In genomic region chr1:62746086-62746808, GRCh38 we compare ENCODE assay signal across 8 cellular contexts. TPM values are rescaled to one million over a fixed set of nuclear protein-coding genes. Genes with fewer than 3 reads are reported as not detected.
DNase-seq lines count a peak whose midpoint lies in the region; ATAC-seq and TF ChIP-seq lines count a peak whose summit lies in the region.

No MANE protein-coding gene starts in this region.

- H3K4me3 ChIP-seq in HCT116 (replicated peaks in 1 of 2; ENCODE audit: low read depth in 1 of 2, low read length in 2 of 2) (peak overlapping the region; percentile 13 to 20; a peak in 2 of 4 replicates), lung (no peak overlapping the region)

- CTCF ChIA-PET in HCT116 (lab: Charles Lee): interaction anchor here (0.6 to 3.7 kb wide), 11 partner anchors 10 to 614 kb away, joined by 3 to 43 read pairs (median 4); no protein-coding TSS in a partner anchor

- no peaks in the 10 kb centered on the region; a peak in 1 of 4 replicates for H3K4me1 ChIP-seq in HCT116 (ENCODE audit: control insufficient read depth in 1 of 2, insufficient read depth in 2 of 2, low read length in 2 of 2)
- no peaks in the 10 kb centered on the region for H3K4me1 ChIP-seq in lung (ENCODE audit: control insufficient read depth in 2 of 2, insufficient read depth in 2 of 2, low read length in 2 of 2)

- WGBS in lung, 2 donors: 61 to 66% methylated on average over 12 of the region's 12 CpGs

- H3K9me3 ChIP-seq in HCT116 (ENCODE audit: control insufficient read depth in 1 of 2, insufficient read depth in 1 of 2, low read depth in 1 of 2, low read length in 2 of 2) (no peaks in the 10 kb centered on the region), lung (ENCODE audit: control insufficient read depth in 2 of 2, insufficient read depth in 1 of 2, low read length in 1 of 2) (peaks cover 0 to 5% of the 10 kb centered on the region in 2 donors)

- no TSS peak for BruUV-seq in HCT116 (replicated peaks; lab: Mats Ljungman, UMichigan)

- peak; percentile 71 for ATAC-seq in HCT116
- no peak for ATAC-seq in lung (ENCODE audit: insufficient read depth, low FRiP score)
- no peak for ATAC-seq in HG03139 (IDR thresholded peaks at IDR 0.05; ENCODE audit: unreplicated experiment)

- H3K27ac ChIP-seq in HCT116 (ENCODE audit: low read depth, low read length) (no peak overlapping the region), lung (ENCODE audit: low read depth in 1 of 2, low read length in 1 of 2) (no peak overlapping the region)

- POLR2A ChIA-PET in HCT116 (lab: Charles Lee): interaction anchor here (1.0 kb wide), 1 partner anchor 238 kb away, joined by 3 read pairs; no protein-coding TSS in a partner anchor

- H3K27me3 ChIP-seq in HCT116 (ENCODE audit: insufficient read depth, low read length) (no peaks in the 10 kb centered on the region), lung (ENCODE audit: control insufficient read depth, insufficient read depth) (no peaks in the 10 kb centered on the region)

- peak overlapping the region; percentile 57 for H3K4me2 ChIP-seq in HCT116 (ENCODE audit: low read length)

- DNase-seq in CD1c-positive myeloid dendritic cell (ENCODE audit: extremely low spot score) (peak; percentile 67), HCT116 (ENCODE audit: low read depth, low spot score) (peak; percentile 31), NCI-H748 treated with DMSO at 0.1 percent for 48 hours (lab: John Stamatoyannopoulos, UW) (peak; percentile 44), cerebellum (ENCODE audit: low spot score) (peak; percentile 51), lung (ENCODE audit: low spot score) (no peak), activated T-cell treated with anti-CD3 and anti-CD28 coated beads for 4 hours (no peak)
- no peak for DNase-seq in stimulated activated CD4-positive, alpha-beta T cell treated with anti-CD3 and anti-CD28 coated beads, Interleukin-4, amount 100 ng/mL, for 1 hour

- H4K20me1 ChIP-seq in HCT116 (ENCODE audit: insufficient read depth): no peaks in the 10 kb centered on the region

- TF ChIP-seq CTCF in HCT116 (IDR thresholded peaks at IDR 0.05 in 2 of 3, conservative IDR thresholded peaks at IDR 0.05 in 1 of 3; ENCODE audit: borderline replicate concordance in 1 of 3, insufficient read depth in 1 of 3, low read depth in 2 of 3, low read length in 2 of 3) (peak; percentile 35 to 76 (median 72); a peak in 5 of 6 replicates), lung (IDR thresholded peaks at IDR 0.05; ENCODE audit: control extremely low read depth, extremely low read depth) (peak; percentile 45)

- H3K36me3 ChIP-seq in HCT116 (ENCODE audit: control insufficient read depth in 1 of 2, insufficient read depth in 2 of 2, low read length in 2 of 2) (no peaks in the 10 kb centered on the region), lung (ENCODE audit: control insufficient read depth in 2 of 2, insufficient read depth in 2 of 2, low read length in 2 of 2) (no peaks in the 10 kb centered on the region)

- 0 out of 2 replicates have a peak overlapping the region, but pooled peaks have one; percentile 26 for H3K9ac ChIP-seq in HCT116 (ENCODE audit: low read length)

- no peak for TF ChIP-seq POLR2A in HCT116 (IDR thresholded peaks at IDR 0.05; ENCODE audit: borderline replicate concordance, extremely low read depth, insufficient read depth, insufficient read length)

- intact Hi-C loops in HCT116 (cut with micrococcal nuclease): loop anchor here (1.0 to 5.0 kb wide), 5 partner anchors 238 to 663 kb away; partner anchors contain the start of gene USP1

- H3K9me2 ChIP-seq in HCT116 (ENCODE audit: insufficient read depth): no peaks in the 10 kb centered on the region

- H3K79me2 ChIP-seq in HCT116 (ENCODE audit: insufficient read depth, low read length): no peaks in the 10 kb centered on the region

- H2AFZ ChIP-seq in HCT116 (ENCODE audit: low read depth, low read length, poor library complexity, severe bottlenecking): peak overlapping the region; percentile 79

- RAD21 ChIA-PET in HCT116 (lab: Charles Lee; ENCODE audit: low non-redundant PET in 1 of 2, low total read pairs in 2 of 2, uncharacterized antibody in 2 of 2, unreplicated experiment in 2 of 2): interaction anchor here (0.7 to 1.4 kb wide), 2 partner anchors 238 to 571 kb away, joined by 4 to 9 read pairs; no protein-coding TSS in a partner anchor

- peak; percentile 88 for TF ChIP-seq RAD21 in HCT116 (IDR thresholded peaks at IDR 0.05; ENCODE audit: low read depth)

TF ChIP-seq in HCT116, 20 proteins besides CTCF, POLR2A, EP300 and RAD21:
- TF ChIP-seq SRF (IDR thresholded peaks at IDR 0.05; ENCODE audit: low read depth) (no peak), REST (IDR thresholded peaks at IDR 0.05; ENCODE audit: low read depth) (no peak), MAX (IDR thresholded peaks at IDR 0.05) (no peak), SIN3A (IDR thresholded peaks at IDR 0.05; ENCODE audit: low read depth) (no peak), POLR2AphosphoS5 (IDR thresholded peaks at IDR 0.05; ENCODE audit: low read depth, low read length) (no peak), EZH2phosphoT487 (IDR thresholded peaks at IDR 0.05; ENCODE audit: borderline replicate concordance) (no peak), FOSL1 (IDR thresholded peaks at IDR 0.05; ENCODE audit: low read depth) (no peak), EGR1 (IDR thresholded peaks at IDR 0.05; ENCODE audit: low read depth) (no peak), ZNF274 (IDR thresholded peaks at IDR 0.05; ENCODE audit: low read depth, low read length) (no peak), ZBTB33 (IDR thresholded peaks at IDR 0.05; ENCODE audit: extremely low read depth, insufficient replicate concordance, low read length) (no peak), JUND (IDR thresholded peaks at IDR 0.05) (no peak), ATF3 (IDR thresholded peaks at IDR 0.05) (no peak), TCF7L2 (IDR thresholded peaks at IDR 0.05; ENCODE audit: borderline replicate concordance, extremely low read depth, insufficient read depth, insufficient read length) (no peak), EZH2 (IDR thresholded peaks at IDR 0.05) (no peak), CEBPB (IDR thresholded peaks at IDR 0.05; ENCODE audit: low read depth) (no peak)
TF ChIP-seq in HCT116: peak in this region for 0.

RNA-seq across cellular contexts. Expression of gene ATG4C, which starts 37.7 kb away (rescaled TPM):
- total RNA-seq in HCT116 (2021; ENCODE audit: unreplicated experiment): 11.8 TPM
- polyA plus RNA-seq in HCT116 (2012): 2.5 and 3.5 TPM in 2 replicates
- total RNA-seq in cerebellum: 15.9 TPM
- total RNA-seq in lung: 10 to 100 TPM in 1 of 2 donors, 1 to 10 TPM in 1; 9.1 to 12.9 TPM
- polyA plus RNA-seq in lung: 1 to 10 TPM; 3.9 to 5.5 TPM

RNA-seq across cellular contexts. Expression of gene DOCK7, which starts 58.1 kb away (rescaled TPM):
- total RNA-seq in HCT116 (2021; ENCODE audit: unreplicated experiment) (49.0 TPM), cerebellum (187 TPM), lung (100 to 1,000 TPM in 1 of 2 donors, 10 to 100 TPM in 1; 33.4 to 111 TPM)
- 35.3 and 46.0 TPM in 2 replicates for polyA plus RNA-seq in HCT116 (2012)
- polyA plus RNA-seq in lung: 1 to 10 TPM; 3.4 to 7.0 TPM

Comparison
In these comparisons a context has a peak if more than half of its experiments do, and no peak if none do; other contexts are left out.
1. DNase-seq: peak in CD1c-positive myeloid dendritic cell (single experiment), HCT116 (single experiment), NCI-H748 treated with DMSO at 0.1 percent for 48 hours (single experiment) and cerebellum (single experiment); none in lung (single experiment), activated T-cell treated with anti-CD3 and anti-CD28 coated beads for 4 hours (single experiment) and stimulated activated CD4-positive, alpha-beta T cell treated with anti-CD3 and anti-CD28 coated beads, Interleukin-4, amount 100 ng/mL, for 1 hour (single experiment).